9 cellular contexts compared by ENCODE assay signal in genomic region chr1:229506633-229507032, GRCh38. TPM values are rescaled to one million over a fixed set of nuclear protein-coding genes. Genes with fewer than 3 reads are reported as not detected.
DNase-seq lines count a peak whose midpoint lies in the region; ATAC-seq and TF ChIP-seq lines count a peak whose summit lies in the region.
"Had no signal": no experiment of that assay in that cellular context is flagged by ENCODE, and none has a peak within 500 bp of the region (broad histone marks: within the 10 kb centered on the region; RNA-seq: fewer than 3 reads in every experiment).

No MANE protein-coding gene starts in this region.

- intact Hi-C loops in MCF 10A (cut with micrococcal nuclease) = no loop called here
- intact Hi-C loops in breast epithelium (cut with DNase I; ENCODE audit: low total_unique reads) = no loop called here

- peak overlapping the region; percentile 88 for H3K4me3 Mint-ChIP-seq in MCF 10A (ENCODE audit: unreplicated experiment)
- H3K4me3 Mint-ChIP-seq in T-cell = peak overlapping the region; percentile 60 to 92 (median 89)
- peak overlapping the region; percentile 94 for H3K4me3 Mint-ChIP-seq in glutamatergic neuron (ENCODE audit: unreplicated experiment)
- H3K4me3 Mint-ChIP-seq in stimulated activated memory B cell treated with anti-CD40 and anti-IgM and Interleukin-4, amounts not matched to agents 10 μg/mL and 1 μg/mL and 100 μg/mL, for 72 hours = no peak overlapping the region

- H3K9me3 Mint-ChIP-seq in MCF 10A (ENCODE audit: unreplicated experiment) (no peaks in the 10 kb centered on the region), T-cell (no peaks in the 10 kb centered on the region), glutamatergic neuron (ENCODE audit: unreplicated experiment) (peaks cover 9% of the 10 kb centered on the region)
- no peaks in the 10 kb centered on the region for H3K9me3 Mint-ChIP-seq in stimulated activated memory B cell treated with anti-CD40 and anti-IgM and Interleukin-4, amounts not matched to agents 10 μg/mL and 1 μg/mL and 100 μg/mL, for 72 hours

- no peak for ATAC-seq in T-cell (replicated peaks in 1 of 4)
- ATAC-seq in stimulated activated memory B cell treated with anti-CD40 and anti-IgM and Interleukin-4, amounts not matched to agents 10 μg/mL and 1 μg/mL and 100 μg/mL, for 72 hours = no peak

- H3K36me3 Mint-ChIP-seq in MCF 10A (ENCODE audit: insufficient read depth, unreplicated experiment) (peaks cover 48% of the 10 kb centered on the region), T-cell (peaks cover 13% of the 10 kb centered on the region), glutamatergic neuron (ENCODE audit: unreplicated experiment) (no peaks in the 10 kb centered on the region)
- H3K36me3 Mint-ChIP-seq in stimulated activated memory B cell treated with anti-CD40 and anti-IgM and Interleukin-4, amounts not matched to agents 10 μg/mL and 1 μg/mL and 100 μg/mL, for 72 hours = peaks cover 7% of the 10 kb centered on the region

- H3K4me1 Mint-ChIP-seq in MCF 10A (ENCODE audit: insufficient read depth, unreplicated experiment) = peaks cover 13% of the 10 kb centered on the region
- H3K4me1 Mint-ChIP-seq in T-cell = peaks cover 20 to 44% (median 41%) of the 10 kb centered on the region in 3 donors
- peaks cover 10% of the 10 kb centered on the region for H3K4me1 Mint-ChIP-seq in glutamatergic neuron (ENCODE audit: low read depth, unreplicated experiment)
- H3K4me1 Mint-ChIP-seq in stimulated activated memory B cell treated with anti-CD40 and anti-IgM and Interleukin-4, amounts not matched to agents 10 μg/mL and 1 μg/mL and 100 μg/mL, for 72 hours = peaks cover 12% of the 10 kb centered on the region

- CTCF ChIA-PET in MCF 10A (lab: Yijun Ruan, JAX) = interaction anchor here (0.6 to 1.2 kb wide), 5 partner anchors 10 to 248 kb away, joined by 3 to 5 read pairs (median 3); no protein-coding TSS in a partner anchor
- CTCF ChIA-PET in T-cell (lab: Charles Lee) = interaction anchor here (0.6 to 2.0 kb wide), 5 partner anchors 23 to 1132 kb away, joined by 3 to 10 read pairs (median 6); no protein-coding TSS in a partner anchor

- TF ChIP-seq POLR2A in breast epithelium (IDR thresholded peaks at IDR 0.05) (no peak), suprapubic skin (IDR thresholded peaks at IDR 0.05) (no peak)

- no peak overlapping the region for H3K27ac ChIP-seq in breast epithelium
- H3K27ac ChIP-seq in suprapubic skin = no peak overlapping the region

- BruUV-seq in MCF 10A (replicated peaks; lab: Mats Ljungman, UMichigan) = no TSS peak

- no peaks in the 10 kb centered on the region for H3K27me3 ChIP-seq in breast epithelium
- H3K27me3 ChIP-seq in suprapubic skin = no peaks in the 10 kb centered on the region

- no peak overlapping the region for H3K4me3 ChIP-seq in breast epithelium
- peak overlapping the region; percentile 99 for H3K4me3 ChIP-seq in suprapubic skin

- TF ChIP-seq EP300 in suprapubic skin (IDR thresholded peaks at IDR 0.05) = no peak

- 76% methylated on average over 8 of the region's 8 CpGs for WGBS in suprapubic skin

- DNase-seq in MCF 10A (ENCODE audit: unreplicated experiment) (no peak), breast epithelium (ENCODE audit: low spot score in 2 of 2) (no peak), T-cell (no peak), glutamatergic neuron (no peak), suprapubic skin (ENCODE audit: low spot score in 2 of 2) (no peak), NAMALWA (ENCODE audit: low spot score) (no peak), middle frontal gyrus (ENCODE audit: extremely low spot score, low spot score) (no peak)
- DNase-seq: COR-L47 had no signal

- TF ChIP-seq CTCF in MCF 10A (IDR thresholded peaks at IDR 0.05; ENCODE audit: unreplicated experiment) (no peak), breast epithelium (IDR thresholded peaks at IDR 0.05) (no peak), glutamatergic neuron (IDR thresholded peaks at IDR 0.05; ENCODE audit: partially characterized antibody, unreplicated experiment) (no peak), suprapubic skin (IDR thresholded peaks at IDR 0.05) (no peak)

- POLR2A ChIA-PET in MCF 10A (lab: Yijun Ruan, JAX) = interaction anchor here (0.5 to 5.7 kb wide), 10 partner anchors 14 to 277 kb away, joined by 3 to 88 read pairs (median 21); partner anchors contain the start of genes ABCB10, CCSAP, RAB4A and TAF5L
- POLR2A ChIA-PET in T-cell (lab: Charles Lee) = interaction anchor here in 1 of 2 donors (0.6 to 0.7 kb wide), 5 partner anchors 39 to 1084 kb away, joined by 3 to 10 read pairs (median 5); no protein-coding TSS in a partner anchor

- H3K27ac Mint-ChIP-seq in MCF 10A (ENCODE audit: low read depth, unreplicated experiment) (peak overlapping the region; percentile 99), T-cell (no peak overlapping the region), glutamatergic neuron (ENCODE audit: unreplicated experiment) (no peak overlapping the region)
- H3K27ac Mint-ChIP-seq in stimulated activated memory B cell treated with anti-CD40 and anti-IgM and Interleukin-4, amounts not matched to agents 10 μg/mL and 1 μg/mL and 100 μg/mL, for 72 hours = no peak overlapping the region

- H3K9me3 ChIP-seq in breast epithelium (no peaks in the 10 kb centered on the region), suprapubic skin (no peaks in the 10 kb centered on the region)

- H3K36me3 ChIP-seq in breast epithelium (no peaks in the 10 kb centered on the region), suprapubic skin (peaks cover 16% of the 10 kb centered on the region)

- no peaks in the 10 kb centered on the region for H3K4me1 ChIP-seq in breast epithelium
- peaks cover 21% of the 10 kb centered on the region for H3K4me1 ChIP-seq in suprapubic skin

- H3K27me3 Mint-ChIP-seq in MCF 10A (ENCODE audit: insufficient read depth, unreplicated experiment) (no peaks in the 10 kb centered on the region), T-cell (peaks cover 0 to 2% of the 10 kb centered on the region in 2 donors), glutamatergic neuron (ENCODE audit: unreplicated experiment) (peaks cover 5% of the 10 kb centered on the region)
- H3K27me3 Mint-ChIP-seq in stimulated activated memory B cell treated with anti-CD40 and anti-IgM and Interleukin-4, amounts not matched to agents 10 μg/mL and 1 μg/mL and 100 μg/mL, for 72 hours = no peaks in the 10 kb centered on the region

RNA-seq across cellular contexts. Expression of gene NUP133, which starts 1.5 kb away (rescaled TPM):
- 65.2 and 67.3 TPM in 2 replicates for total RNA-seq in MCF 10A (2022)
- total RNA-seq in breast epithelium = 10 to 100 TPM; 29.4 to 48.4 (median 31.8) TPM
- total RNA-seq in T-cell = 10 to 100 TPM; 32.3 to 47.6 (median 45.3) TPM
- total RNA-seq in glutamatergic neuron (ENCODE audit: unreplicated experiment) = 42.9 TPM
- 10 to 100 TPM; 26.6 to 58.1 (median 38.8) TPM for total RNA-seq in suprapubic skin

RNA-seq across cellular contexts. Expression of gene ABCB10, which starts 51.9 kb away (rescaled TPM):
- 34.8 and 38.4 TPM in 2 replicates for total RNA-seq in MCF 10A (2022)
- 10 to 100 TPM; 13.8 to 18.6 (median 17.0) TPM for total RNA-seq in breast epithelium
- total RNA-seq in T-cell = 10 to 100 TPM; 15.8 to 18.9 (median 18.2) TPM
- 15.0 TPM for total RNA-seq in glutamatergic neuron (ENCODE audit: unreplicated experiment)
- 10 to 100 TPM; 10.5 to 15.2 (median 13.0) TPM for total RNA-seq in suprapubic skin
